ENCODE assay signal across 8 cellular contexts in genomic region chr9:136944094-136944518, GRCh38. TPM values are rescaled to one million over a fixed set of nuclear protein-coding genes. Genes with fewer than 3 reads are reported as not detected.
DNase-seq lines count a peak whose midpoint lies in the region; ATAC-seq and TF ChIP-seq lines count a peak whose summit lies in the region.

No MANE protein-coding gene starts in this region.

- TF ChIP-seq CTCF in HL-60 (IDR thresholded peaks at IDR 0.05; ENCODE audit: insufficient read depth, low read length) (no peak), cardiac muscle cell (IDR thresholded peaks at IDR 0.05; ENCODE audit: low read depth, low read length) (no peak), sigmoid colon (IDR thresholded peaks at IDR 0.05) (no peak)

- no peaks in the 10 kb centered on the region for H3K27me3 ChIP-seq in HL-60 (ENCODE audit: insufficient read depth, poor library complexity, severe bottlenecking)
- no peaks in the 10 kb centered on the region for H3K27me3 ChIP-seq in cardiac muscle cell
- no peaks in the 10 kb centered on the region for H3K27me3 ChIP-seq in sigmoid colon

- H3K4me1 ChIP-seq in cardiac muscle cell (ENCODE audit: low read depth) (peaks cover 5% of the 10 kb centered on the region), sigmoid colon (peaks cover 0 to 29% (median 20%) of the 10 kb centered on the region in 4 donors)

- 0% methylated on average over 55 of the region's 55 CpGs for WGBS in sigmoid colon, 2 donors

- peak; percentile 38 for ATAC-seq in GM19372 (IDR thresholded peaks at IDR 0.05; ENCODE audit: low read depth, unreplicated experiment)
- ATAC-seq in activated naive CD4-positive, alpha-beta T cell treated with anti-CD3 and anti-CD28 coated beads, Interleukin-2, amount 50 U/mL, for 72 hours = peak; percentile 31 to 54

- TF ChIP-seq POLR2A in sigmoid colon (IDR thresholded peaks at IDR 0.05) = no peak

- H3K9me3 ChIP-seq in cardiac muscle cell (ENCODE audit: low read depth) = no peaks in the 10 kb centered on the region
- H3K9me3 ChIP-seq in sigmoid colon = no peaks in the 10 kb centered on the region

- peaks cover 6 to 11% of the 10 kb centered on the region in 2 donors for H3K36me3 Mint-ChIP-seq in activated naive CD4-positive, alpha-beta T cell treated with anti-CD3 and anti-CD28 coated beads, Interleukin-2, amount 50 U/mL, for 72 hours

- H3K36me3 ChIP-seq in cardiac muscle cell = peaks cover 26% of the 10 kb centered on the region
- peaks cover 34 to 40% (median 38%) of the 10 kb centered on the region in 4 donors for H3K36me3 ChIP-seq in sigmoid colon

- no peaks in the 10 kb centered on the region for H3K9me3 Mint-ChIP-seq in activated naive CD4-positive, alpha-beta T cell treated with anti-CD3 and anti-CD28 coated beads, Interleukin-2, amount 50 U/mL, for 72 hours

- no peak for TF ChIP-seq EP300 in sigmoid colon (IDR thresholded peaks at IDR 0.05)

- DNase-seq in COLO668 (lab: John Stamatoyannopoulos, UW; ENCODE audit: unreplicated experiment) (peak; percentile 88), HL-60 (ENCODE audit: low read depth in 1 of 2, low spot score in 1 of 2) (peak in 1 of 2 experiments; percentile 39), cardiac muscle cell (ENCODE audit: low read depth in 1 of 2, low spot score in 1 of 2) (peak; percentile 58 to 79), sigmoid colon (peak; percentile 74), D341Med (ENCODE audit: low spot score) (no peak), NCI-H1105 treated with DMSO at 0.1 percent for 48 hours (lab: John Stamatoyannopoulos, UW) (no peak)
- peak in 1 of 2 donors; percentile 36 for DNase-seq in activated naive CD4-positive, alpha-beta T cell treated with anti-CD3 and anti-CD28 coated beads, Interleukin-2, amount 50 U/mL, for 72 hours (ENCODE audit: low spot score in 2 of 2)

- H3K27ac Mint-ChIP-seq in activated naive CD4-positive, alpha-beta T cell treated with anti-CD3 and anti-CD28 coated beads, Interleukin-2, amount 50 U/mL, for 72 hours = peak overlapping the region in 1 of 2 donors; percentile 59

- peak overlapping the region; percentile 93 for H3K4me3 ChIP-seq in HL-60 (replicated peaks; ENCODE audit: insufficient read depth, low read length)
- peak overlapping the region; percentile 77 for H3K4me3 ChIP-seq in cardiac muscle cell
- H3K4me3 ChIP-seq in sigmoid colon = peak overlapping the region; percentile 74 to 99 (median 88)

- H3K27ac ChIP-seq in HL-60 (replicated peaks) (peak overlapping the region; percentile 93), cardiac muscle cell (peak overlapping the region; percentile 85), sigmoid colon (peak overlapping the region; percentile 84 to 96 (median 92))

- intact Hi-C loops in sigmoid colon (cut with DNase I) = loop anchor here (1.0 to 5.0 kb wide), 5 partner anchors 57 to 157 kb away; partner anchors contain the start of genes ABCA2, AJM1, EDF1 and TRAF2

RNA-seq across cellular contexts. Expression of gene FBXW5, which starts 0.4 kb away (rescaled TPM):
- total RNA-seq in activated naive CD4-positive, alpha-beta T cell treated with anti-CD3 and anti-CD28 coated beads, Interleukin-2, amount 50 U/mL, for 72 hours = 100 to 1,000 TPM in 1 of 2 donors, 10 to 100 TPM in 1; 66.9 to 107 TPM
- total RNA-seq in cardiac muscle cell = 188 and 194 TPM in 2 replicates
- 117 and 119 TPM in 2 replicates for polyA plus RNA-seq in cardiac muscle cell
- total RNA-seq in sigmoid colon = 100 to 1,000 TPM; 153 to 202 (median 171) TPM
- 100 to 1,000 TPM; 147 to 182 (median 165) TPM for polyA plus RNA-seq in sigmoid colon

RNA-seq across cellular contexts. Expression of gene C8G, which starts 0.9 kb away (rescaled TPM):
- 1 to 10 TPM; 1.5 to 2.5 TPM for total RNA-seq in activated naive CD4-positive, alpha-beta T cell treated with anti-CD3 and anti-CD28 coated beads, Interleukin-2, amount 50 U/mL, for 72 hours
- 3.4 and 10.8 TPM in 2 replicates for total RNA-seq in cardiac muscle cell
- 1.2 and 4.4 TPM in 2 replicates for polyA plus RNA-seq in cardiac muscle cell
- total RNA-seq in sigmoid colon = not detected
- polyA plus RNA-seq in sigmoid colon = 10 to 100 TPM in 1 of 3 donors, 1 to 10 TPM in 2; 4.2 to 11.1 (median 5.4) TPM

RNA-seq across cellular contexts. Expression of gene LCN12, which starts 8.0 kb away (rescaled TPM):
- 1 to 10 TPM in 1 of 2 donors, under 1 TPM in 1; 0.64 to 2.0 TPM for total RNA-seq in activated naive CD4-positive, alpha-beta T cell treated with anti-CD3 and anti-CD28 coated beads, Interleukin-2, amount 50 U/mL, for 72 hours
- total RNA-seq in cardiac muscle cell (5.0 and 11.4 TPM in 2 replicates), sigmoid colon (1 to 10 TPM in 1 of 4 donors, not detected in 3; 1.2 TPM)
- polyA plus RNA-seq in cardiac muscle cell (19.7 and 21.9 TPM in 2 replicates), sigmoid colon (1 to 10 TPM in 1 of 3 donors, not detected in 2; 3.0 TPM)

RNA-seq across cellular contexts. Expression of gene PTGDS, which starts 33.2 kb away (rescaled TPM):
- not detected for total RNA-seq in activated naive CD4-positive, alpha-beta T cell treated with anti-CD3 and anti-CD28 coated beads, Interleukin-2, amount 50 U/mL, for 72 hours
- total RNA-seq in cardiac muscle cell (2.6 and 3.9 TPM in 2 replicates), sigmoid colon (10 to 100 TPM; 11.8 to 36.6 (median 32.4) TPM)
- polyA plus RNA-seq in cardiac muscle cell (3.4 and 5.3 TPM in 2 replicates), sigmoid colon (100 to 1,000 TPM in 1 of 3 donors, 10 to 100 TPM in 1, 1 to 10 TPM in 1; 8.3 to 218 (median 24.0) TPM)

RNA-seq across cellular contexts. Expression of gene LCNL1, which starts 38.7 kb away (rescaled TPM):
- total RNA-seq in activated naive CD4-positive, alpha-beta T cell treated with anti-CD3 and anti-CD28 coated beads, Interleukin-2, amount 50 U/mL, for 72 hours = not detected
- total RNA-seq in cardiac muscle cell = 0.36 TPM in 1 of 2 replicates, not detected in the other
- not detected in 2 replicates for polyA plus RNA-seq in cardiac muscle cell
- 1 to 10 TPM in 1 of 4 donors, under 1 TPM in 3; 0.14 to 1.1 (median 0.43) TPM for total RNA-seq in sigmoid colon
- polyA plus RNA-seq in sigmoid colon = under 1 TPM in 1 of 3 donors, not detected in 2; 0.50 TPM

Comparison
In these comparisons a context has a peak if more than half of its experiments do, and no peak if none do; other contexts are left out.
1. DNase-seq: peak in COLO668 (single experiment), cardiac muscle cell (2 of 2) and sigmoid colon (single experiment); none in D341Med (single experiment) and NCI-H1105 treated with DMSO at 0.1 percent for 48 hours (single experiment).
2. Peak in every context shown above with its lines, with median percentiles within 50 percentile points of each other: H3K27ac ChIP-seq and H3K4me3 ChIP-seq.